2 cellular contexts compared by ENCODE assay signal in genomic region chr19:45311640-45312039, GRCh38.
TF ChIP-seq lines count a peak whose summit lies in the region.

No MANE protein-coding gene starts in this region.

TF ChIP-seq in liver, 16 proteins besides CTCF, POLR2A, EP300 and RAD21 (continued from another document):
- TF ChIP-seq RXRA (IDR thresholded peaks at IDR 0.05) (no peak), EGR1 (IDR thresholded peaks at IDR 0.05; ENCODE audit: low read depth in 2 of 2) (no peak), HNF4G (IDR thresholded peaks at IDR 0.05) (no peak), JUND (IDR thresholded peaks at IDR 0.05) (no peak)
TF ChIP-seq in liver: peak in this region for 1.

TF ChIP-seq in SK-N-SH treated with all-trans-retinoic acid at 6 μM for 48 hours, 23 proteins besides CTCF, POLR2A, EP300 and RAD21 (continued from another document):
- TF ChIP-seq POU6F1 (CRISPR knock-in tag; IDR thresholded peaks at IDR 0.05; ENCODE audit: borderline replicate concordance, low read depth) (no peak), TOX (CRISPR knock-in tag; IDR thresholded peaks at IDR 0.05; ENCODE audit: borderline replicate concordance) (no peak), ISL1 (CRISPR knock-in tag; IDR thresholded peaks at IDR 0.05) (no peak), ZNF70 (CRISPR knock-in tag; IDR thresholded peaks at IDR 0.05) (no peak), RARB (CRISPR knock-in tag; IDR thresholded peaks at IDR 0.05) (no peak)
